In the genomic region with DNA sequence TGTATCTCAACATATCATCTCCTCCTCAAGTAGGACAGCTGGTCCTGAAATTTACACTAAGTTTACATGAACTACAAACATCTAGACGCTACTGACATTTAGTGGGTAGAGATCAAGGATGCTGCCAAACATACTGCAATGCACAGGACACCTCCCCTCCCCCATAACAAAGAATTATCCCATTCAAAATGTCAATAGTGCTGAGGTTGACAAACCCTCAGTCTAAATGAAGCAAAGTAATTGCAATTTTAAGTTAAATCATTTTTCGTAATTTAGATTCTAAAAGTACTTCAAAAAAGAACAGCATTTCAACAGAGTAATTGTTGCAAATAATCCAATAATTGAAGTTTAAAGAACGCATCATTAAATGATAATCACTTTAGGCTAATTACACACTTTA, we compare ENCODE assay signal across 9 cellular contexts. TPM values are rescaled to one million over a fixed set of nuclear protein-coding genes. Genes with fewer than 3 reads are reported as not detected.
DNase-seq lines count a peak whose midpoint lies in the region; ATAC-seq and TF ChIP-seq lines count a peak whose summit lies in the region.
"Had no signal": no experiment of that assay in that cellular context is flagged by ENCODE, and none has a peak within 500 bp of the region (broad histone marks: within the 10 kb centered on the region; RNA-seq: fewer than 3 reads in every experiment).

No MANE protein-coding gene starts in this region.

- H3K9me3 ChIP-seq in thoracic aorta (no peaks in the 10 kb centered on the region), aorta (ENCODE audit: control insufficient read depth, low read length) (no peaks in the 10 kb centered on the region)

- peaks cover 26% of the 10 kb centered on the region for H3K36me3 Mint-ChIP-seq in activated CD8-positive, alpha-beta memory T cell treated with anti-CD3 and anti-CD28 coated beads, Interleukin-2, amount 10 ng/mL, durations not matched to agents 7 days and 5 days
- H3K36me3 Mint-ChIP-seq in activated naive CD8-positive, alpha-beta T cell = peaks cover 8% of the 10 kb centered on the region
- peaks cover 4 to 13% (median 12%) of the 10 kb centered on the region in 3 donors for H3K36me3 Mint-ChIP-seq in immature natural killer cell

- H3K4me1 ChIP-seq in thoracic aorta (ENCODE audit: control insufficient read depth in 1 of 2, low read depth in 2 of 2) (peaks cover 7 to 14% of the 10 kb centered on the region in 2 donors), aorta (ENCODE audit: control insufficient read depth in 1 of 2, insufficient read depth in 2 of 2, low read length in 2 of 2) (no peaks in the 10 kb centered on the region)

- H3K27ac ChIP-seq in thoracic aorta (peak overlapping the region; percentile 54 to 65), aorta (ENCODE audit: low read depth in 1 of 2, low read length in 2 of 2) (no peak overlapping the region)

- peaks cover 33% of the 10 kb centered on the region for H3K4me1 Mint-ChIP-seq in activated CD8-positive, alpha-beta memory T cell treated with anti-CD3 and anti-CD28 coated beads, Interleukin-2, amount 10 ng/mL, durations not matched to agents 7 days and 5 days
- H3K4me1 Mint-ChIP-seq in activated naive CD8-positive, alpha-beta T cell (ENCODE audit: low read depth) = peaks cover 26% of the 10 kb centered on the region
- H3K4me1 Mint-ChIP-seq in immature natural killer cell = peaks cover 28 to 50% of the 10 kb centered on the region in 2 donors

- peak overlapping the region; percentile 92 for H3K27ac Mint-ChIP-seq in activated CD8-positive, alpha-beta memory T cell treated with anti-CD3 and anti-CD28 coated beads, Interleukin-2, amount 10 ng/mL, durations not matched to agents 7 days and 5 days
- H3K27ac Mint-ChIP-seq in activated naive CD8-positive, alpha-beta T cell = peak overlapping the region; percentile 90
- peak overlapping the region; percentile 95 to 99 (median 98) for H3K27ac Mint-ChIP-seq in immature natural killer cell

- H3K36me3 ChIP-seq in thoracic aorta = no peaks in the 10 kb centered on the region
- no peaks in the 10 kb centered on the region for H3K36me3 ChIP-seq in aorta (ENCODE audit: control insufficient read depth in 1 of 2, insufficient read depth in 2 of 2, low read length in 1 of 2)

- no peak for TF ChIP-seq CTCF in thoracic aorta (IDR thresholded peaks at IDR 0.05)

- peaks cover 5% of the 10 kb centered on the region for H3K27me3 Mint-ChIP-seq in activated CD8-positive, alpha-beta memory T cell treated with anti-CD3 and anti-CD28 coated beads, Interleukin-2, amount 10 ng/mL, durations not matched to agents 7 days and 5 days
- no peaks in the 10 kb centered on the region for H3K27me3 Mint-ChIP-seq in activated naive CD8-positive, alpha-beta T cell
- peaks cover 3 to 20% (median 8%) of the 10 kb centered on the region in 3 donors for H3K27me3 Mint-ChIP-seq in immature natural killer cell (ENCODE audit: low read depth in 3 of 3)

- no peaks in the 10 kb centered on the region for H3K9me3 Mint-ChIP-seq in activated CD8-positive, alpha-beta memory T cell treated with anti-CD3 and anti-CD28 coated beads, Interleukin-2, amount 10 ng/mL, durations not matched to agents 7 days and 5 days (ENCODE audit: low read depth)
- no peaks in the 10 kb centered on the region for H3K9me3 Mint-ChIP-seq in activated naive CD8-positive, alpha-beta T cell (ENCODE audit: low read depth)
- H3K9me3 Mint-ChIP-seq in immature natural killer cell = no peaks in the 10 kb centered on the region

- CTCF ChIA-PET in activated CD8-positive, alpha-beta memory T cell treated with anti-CD3 and anti-CD28 coated beads, Interleukin-2, amount 10 ng/mL, durations not matched to agents 7 days and 5 days (lab: Charles Lee) = interaction anchor here (0.7 to 3.7 kb wide), 6 partner anchors 11 to 184 kb away, joined by 3 to 28 read pairs (median 7); a partner anchor contains a TSS

- H3K4me3 ChIP-seq in thoracic aorta (peak overlapping the region; percentile 87), aorta (ENCODE audit: low read length in 2 of 2) (peak overlapping the region in 1 of 2 donors; percentile 71)

- 65 to 69% methylated on average over 3 of the region's 3 CpGs for WGBS in aorta, 2 donors

- H3K4me3 Mint-ChIP-seq in activated CD8-positive, alpha-beta memory T cell treated with anti-CD3 and anti-CD28 coated beads, Interleukin-2, amount 10 ng/mL, durations not matched to agents 7 days and 5 days = peak overlapping the region; percentile 92
- peak overlapping the region; percentile 94 for H3K4me3 Mint-ChIP-seq in activated naive CD8-positive, alpha-beta T cell
- peak overlapping the region; percentile 92 to 97 (median 96) for H3K4me3 Mint-ChIP-seq in immature natural killer cell

- DNase-seq in activated CD8-positive, alpha-beta memory T cell treated with anti-CD3 and anti-CD28 coated beads, Interleukin-2, amount 10 ng/mL, durations not matched to agents 7 days and 5 days = no peak
- DNase-seq in activated CD8-positive, alpha-beta memory T cell treated with anti-CD3 and anti-CD28 coated beads, Interleukin-2, amount 50 U/mL, for 48 hours = no peak
- DNase-seq in immature natural killer cell (no peak), thoracic aorta (ENCODE audit: low spot score) (no peak), cortex of kidney (lab: John Stamatoyannopoulos, UW) (no peak), aorta (no peak)
- no peak for DNase-seq in activated CD4-positive, CD25-positive, alpha-beta regulatory T cell treated with anti-CD3 and anti-CD28 coated beads, Interleukin-2, amount 50 U/mL, for 72 hours
- DNase-seq: activated gamma-delta T cell had no signal

- ATAC-seq in activated CD8-positive, alpha-beta memory T cell treated with anti-CD3 and anti-CD28 coated beads, Interleukin-2, amount 10 ng/mL, durations not matched to agents 7 days and 5 days = no peak
- ATAC-seq in thoracic aorta (ENCODE audit: insufficient number of reproducible peaks, low FRiP score, low read depth) (no peak), aorta (ENCODE audit: low FRiP score) (no peak)

- intact Hi-C loops in aorta (cut with DNase I) = no loop called here

- H3K27me3 ChIP-seq in thoracic aorta (replicated peaks; ENCODE audit: insufficient read depth) (no peaks in the 10 kb centered on the region), aorta (ENCODE audit: control insufficient read depth in 1 of 2, insufficient read depth in 2 of 2, low read length in 1 of 2) (no peaks in the 10 kb centered on the region)

RNA-seq across cellular contexts. Expression of a gene that starts 1.2 kb away (rescaled TPM):
- 10 to 100 TPM; 11.9 to 12.0 TPM for total RNA-seq in activated CD8-positive, alpha-beta memory T cell treated with anti-CD3 and anti-CD28 coated beads, Interleukin-2, amount 10 ng/mL, durations not matched to agents 7 days and 5 days
- polyA plus RNA-seq in immature natural killer cell (1 to 10 TPM in 2 of 3 donors, under 1 TPM in 1; 0.41 to 4.4 (median 3.9) TPM), aorta (1 to 10 TPM; 3.4 to 7.9 TPM)
- total RNA-seq in thoracic aorta (10 to 100 TPM in 1 of 2 donors, 1 to 10 TPM in 1; 3.5 to 11.9 TPM), aorta (1 to 10 TPM; 8.5 to 9.9 TPM)

RNA-seq across cellular contexts. Expression of a gene that starts 49.1 kb away (rescaled TPM):
- 10 to 100 TPM; 12.1 to 18.8 TPM for total RNA-seq in activated CD8-positive, alpha-beta memory T cell treated with anti-CD3 and anti-CD28 coated beads, Interleukin-2, amount 10 ng/mL, durations not matched to agents 7 days and 5 days
- polyA plus RNA-seq in immature natural killer cell (10 to 100 TPM in 1 of 3 donors, 1 to 10 TPM in 2; 5.3 to 13.2 (median 7.0) TPM), aorta (10 to 100 TPM; 47.3 to 69.7 TPM)
- total RNA-seq in thoracic aorta (100 to 1,000 TPM; 195 to 211 TPM), aorta (10 to 100 TPM; 57.3 to 94.5 TPM)

Comparison
In these comparisons a context has a peak if more than half of its experiments do, and no peak if none do; other contexts are left out.
1. H3K27ac ChIP-seq: peak in thoracic aorta (2 of 2); none in aorta (0 of 2).
2. Peak in every context shown above with its lines, with median percentiles within 50 percentile points of each other: H3K27ac Mint-ChIP-seq and H3K4me3 Mint-ChIP-seq.